Comparison of ENCODE assay signal across 23 cellular contexts in genomic region chr3:191792580-191792979, GRCh38.
DNase-seq lines count a peak whose midpoint lies in the region; ATAC-seq, FAIRE-seq and TF ChIP-seq lines count a peak whose summit lies in the region.
"Had no signal": no experiment of that assay in that cellular context is flagged by ENCODE, and none has a peak within 500 bp of the region (broad histone marks: within the 10 kb centered on the region; RNA-seq: fewer than 3 reads in every experiment).

No MANE protein-coding gene starts in this region.

- peak; percentile 10 for DNase-seq in HFFc6
- DNase-seq in RPMI7951 (ENCODE audit: low read depth) = peak; percentile 39
- DNase-seq in kidney = no peak
- no peak for DNase-seq in NCI-H82 treated with DMSO at 0.1 percent for 48 hours (lab: John Stamatoyannopoulos, UW; ENCODE audit: unreplicated experiment)
- no peak for DNase-seq in NCI-H2107 (lab: John Stamatoyannopoulos, UW)
- DNase-seq: BE2C, DMS79, H9, KG1, NCI-H1092 treated with DMSO at 0.1 percent for 48 hours, NCI-H1436 treated with DMSO at 0.1 percent for 48 hours, NCI-H1930, NCI-H446, NCI-H526, OCI-M1, RPMI8226, SIG-M5, SK-N-SH had no signal

- peaks cover 22% of the 10 kb centered on the region for H3K36me3 Mint-ChIP-seq in HFFc6 (ENCODE audit: low read depth)

- H3K27ac ChIP-seq in kidney (ENCODE audit: low read depth in 2 of 2, low read length in 2 of 2) = no peak overlapping the region
- H3K27ac ChIP-seq: HL-60 had no signal

- H3K36me3 ChIP-seq in kidney (ENCODE audit: control insufficient read depth in 1 of 2, insufficient read depth in 2 of 2, low read length in 2 of 2) = no peaks in the 10 kb centered on the region
- H3K36me3 ChIP-seq: BE2C had no signal

- H3K4me1 Mint-ChIP-seq in HFFc6 (ENCODE audit: low read depth) = no peaks in the 10 kb centered on the region
- H3K4me1 Mint-ChIP-seq: H9 had no signal

- TF ChIP-seq CTCF in HFFc6 (IDR thresholded peaks at IDR 0.05) (no peak), kidney (IDR thresholded peaks at IDR 0.05; ENCODE audit: borderline replicate concordance, extremely low read depth, insufficient read depth) (no peak)

- H3K9ac ChIP-seq in kidney (ENCODE audit: low read length in 2 of 2) = no peak overlapping the region
- H3K9ac ChIP-seq: SK-N-SH had no signal

- H3K27me3 Mint-ChIP-seq in HFFc6 (ENCODE audit: insufficient read depth) = no peaks in the 10 kb centered on the region

- no peak overlapping the region for H3K4me3 Mint-ChIP-seq in HFFc6
- H3K4me3 Mint-ChIP-seq: H9 had no signal

- H3K9me3 ChIP-seq in kidney (ENCODE audit: control insufficient read depth in 1 of 2, low read length in 2 of 2) = no peaks in the 10 kb centered on the region
- H3K9me3 ChIP-seq: BE2C, SK-N-SH had no signal

- H3K4me1 ChIP-seq in kidney (ENCODE audit: control insufficient read depth in 1 of 2, insufficient read depth in 1 of 2, low read depth in 1 of 2, low read length in 2 of 2) = no peaks in the 10 kb centered on the region
- H3K4me1 ChIP-seq: BE2C had no signal

- intact Hi-C loops in kidney (cut with DNase I) = no loop called here

- H3K9me3 Mint-ChIP-seq in HFFc6 = peaks cover 27% of the 10 kb centered on the region

- H3K4me3 ChIP-seq in kidney (ENCODE audit: low read length in 2 of 2) = no peak overlapping the region
- H3K4me3 ChIP-seq: GM12878 had no signal

- H3K27ac Mint-ChIP-seq in HFFc6 = no peak overlapping the region
- H3K27ac Mint-ChIP-seq: H9 had no signal

- no peak for FAIRE-seq in kidney (lab: Jason Lieb, UNC)
- FAIRE-seq: GM12878, HTR-8/SVneo had no signal

- peak; percentile 47 for ATAC-seq in esophagus mucosa
- no peak for ATAC-seq in HG03045 (IDR thresholded peaks at IDR 0.05; ENCODE audit: unreplicated experiment)
- ATAC-seq: GM12878 had no signal

Comparison
In these comparisons a context has a peak if more than half of its experiments do, and no peak if none do; other contexts are left out.
1. DNase-seq: peak in HFFc6 (single experiment) and RPMI7951 (single experiment); none in kidney (single experiment), NCI-H82 treated with DMSO at 0.1 percent for 48 hours (single experiment) and NCI-H2107 (single experiment).